In genomic region chr6:125140808-125141207, GRCh38 we compare ENCODE assay signal across 29 cellular contexts. TPM values are rescaled to one million over a fixed set of nuclear protein-coding genes. Genes with fewer than 3 reads are reported as not detected.
DNase-seq lines count a peak whose midpoint lies in the region; ATAC-seq, FAIRE-seq and TF ChIP-seq lines count a peak whose summit lies in the region.
"Had no signal": no experiment of that assay in that cellular context is flagged by ENCODE, and none has a peak within 500 bp of the region (broad histone marks: within the 10 kb centered on the region; RNA-seq: fewer than 3 reads in every experiment).

No MANE protein-coding gene starts in this region.

- ATAC-seq in GM19455 (IDR thresholded peaks at IDR 0.05; ENCODE audit: unreplicated experiment): no peak
- ATAC-seq: activated naive CD8-positive, alpha-beta T cell treated with anti-CD3 and anti-CD28 coated beads, Interleukin-2, amount 50 U/mL, for 24 hours; activated T-cell treated with anti-CD3 and anti-CD28 coated beads, Interleukin-2, amount 50 U/mL, for 72 hours; heart left ventricle; left cardiac atrium; mucosa of descending colon; natural killer cell treated with Interleukin-12 subunit alpha and Interleukin-12 subunit beta and Interleukin-15 and Interleukin-18, amount 100 ng/mL, for 72 hours; Panc1 had no signal

- H3K4me1 ChIP-seq in fibroblast of lung (ENCODE audit: control insufficient read depth, extremely low read depth, insufficient read depth, low read length) (no peaks in the 10 kb centered on the region), osteoblast (ENCODE audit: insufficient read depth, low read length) (peaks cover 7% of the 10 kb centered on the region), BE2C (no peaks in the 10 kb centered on the region), small intestine (ENCODE audit: control insufficient read depth in 2 of 2, insufficient read depth in 1 of 2, low read depth in 1 of 2, low read length in 1 of 2) (no peaks in the 10 kb centered on the region)
- H3K4me1 ChIP-seq in CD8-positive, alpha-beta memory T cell (ENCODE audit: insufficient read depth, low read length): no peaks in the 10 kb centered on the region
- H3K4me1 ChIP-seq: heart left ventricle, transverse colon had no signal

- POLR2A ChIA-PET in CD8-positive, alpha-beta memory T cell (lab: Charles Lee): no interaction called here

- peaks cover 8 to 18% of the 10 kb centered on the region in 2 donors for H3K27me3 Mint-ChIP-seq in CD8-positive, alpha-beta memory T cell

- FAIRE-seq in small intestine (lab: Jason Lieb, UNC): no peak
- FAIRE-seq: endothelial cell of umbilical vein, GM18507 had no signal

- H3K27me3 ChIP-seq in fibroblast of lung (ENCODE audit: control insufficient read depth, insufficient read depth, low read length): no peaks in the 10 kb centered on the region
- H3K27me3 ChIP-seq in osteoblast (ENCODE audit: insufficient read depth, low read length): no peaks in the 10 kb centered on the region
- H3K27me3 ChIP-seq in BE2C: peaks cover 5% of the 10 kb centered on the region; the same call in 1 of the 2 replicates
- H3K27me3 ChIP-seq in small intestine (ENCODE audit: control insufficient read depth in 2 of 2, insufficient read depth in 2 of 2, low read length in 2 of 2): no peaks in the 10 kb centered on the region
- no peaks in the 10 kb centered on the region for H3K27me3 ChIP-seq in CD8-positive, alpha-beta memory T cell (ENCODE audit: insufficient read depth, low read length, poor library complexity, severe bottlenecking)
- H3K27me3 ChIP-seq: heart left ventricle, transverse colon had no signal

- no peak overlapping the region for H3K4me3 Mint-ChIP-seq in CD8-positive, alpha-beta memory T cell
- H3K4me3 Mint-ChIP-seq: activated naive CD8-positive, alpha-beta T cell treated with anti-CD3 and anti-CD28 coated beads, Interleukin-2, amount 50 U/mL, for 24 hours; activated T-cell treated with anti-CD3 and anti-CD28 coated beads, Interleukin-2, amount 50 U/mL, for 72 hours; CD14-positive monocyte; natural killer cell treated with Interleukin-12 subunit alpha and Interleukin-12 subunit beta and Interleukin-15 and Interleukin-18, amount 100 ng/mL, for 72 hours had no signal

- CTCF ChIA-PET in CD8-positive, alpha-beta memory T cell (lab: Charles Lee): interaction anchor here (0.8 kb wide), 1 partner anchor 11 kb away, joined by 3 read pairs; no protein-coding TSS in a partner anchor

- peak; percentile 70 for DNase-seq in EH (ENCODE audit: low read depth)
- peak; percentile 33 for DNase-seq in amniotic epithelial cell (ENCODE audit: low read depth)
- DNase-seq in fibroblast of lung (ENCODE audit: low read depth in 2 of 2): peak; percentile 18 to 68
- DNase-seq in osteoblast (ENCODE audit: insufficient read length, low spot score, missing footprints): peak; percentile 66
- no peak for DNase-seq in BE2C
- DNase-seq in small intestine: no peak
- DNase-seq in CD8-positive, alpha-beta memory T cell: no peak
- DNase-seq: ACHN; activated CD4-positive, alpha-beta T cell treated with anti-CD3 and anti-CD28 coated beads, Interleukin-2, amount 50 U/mL, for 48 hours; activated CD4-positive, CD25-positive, alpha-beta regulatory T cell treated with anti-CD3 and anti-CD28 coated beads, Interleukin-2, amount 50 U/mL, for 72 hours; activated naive CD8-positive, alpha-beta T cell treated with anti-CD3 and anti-CD28 coated beads, Interleukin-2, amount 50 U/mL, for 24 hours; activated T-cell treated with anti-CD3 and anti-CD28 coated beads, Interleukin-2, amount 50 U/mL, for 72 hours; Calu3; DND-41; heart left ventricle; left cardiac atrium; mucosa of descending colon; NCI-H226; SHP77; stimulated activated CD4-positive, alpha-beta T cell treated with anti-CD3 and anti-CD28 coated beads, Interleukin-15, amount 100 ng/mL, for 24 hours; stimulated activated CD4-positive, alpha-beta T cell treated with anti-CD3 and anti-CD28 coated beads, Interleukin-4, amount 100 ng/mL, for 4 hours; transverse colon had no signal

- H2AFZ ChIP-seq in fibroblast of lung (ENCODE audit: low read length) (no peak overlapping the region), osteoblast (ENCODE audit: low read length) (peak overlapping the region; percentile 5)

- H3K9me3 Mint-ChIP-seq in CD8-positive, alpha-beta memory T cell: no peaks in the 10 kb centered on the region
- H3K9me3 Mint-ChIP-seq: activated naive CD8-positive, alpha-beta T cell treated with anti-CD3 and anti-CD28 coated beads, Interleukin-2, amount 50 U/mL, for 24 hours; activated T-cell treated with anti-CD3 and anti-CD28 coated beads, Interleukin-2, amount 50 U/mL, for 72 hours; natural killer cell treated with Interleukin-12 subunit alpha and Interleukin-12 subunit beta and Interleukin-15 and Interleukin-18, amount 100 ng/mL, for 72 hours had no signal

- H3K4me3 ChIP-seq in fibroblast of lung (replicated peaks in 1 of 4; ENCODE audit: control extremely low read depth in 1 of 4, insufficient read depth in 1 of 4, low read depth in 3 of 4, low read length in 4 of 4) (no peak overlapping the region), osteoblast (ENCODE audit: insufficient read depth, low read length) (no peak overlapping the region), BE2C (ENCODE audit: low read depth, low read length) (no peak overlapping the region), small intestine (ENCODE audit: low read depth in 1 of 2, low read length in 2 of 2) (no peak overlapping the region)
- no peak overlapping the region for H3K4me3 ChIP-seq in CD8-positive, alpha-beta memory T cell (ENCODE audit: low read length)
- H3K4me3 ChIP-seq: heart left ventricle, mucosa of descending colon, transverse colon had no signal

- H3K27ac ChIP-seq in fibroblast of lung (ENCODE audit: insufficient read depth, low read length): no peak overlapping the region
- no peak overlapping the region for H3K27ac ChIP-seq in osteoblast (ENCODE audit: low read depth, low read length)
- H3K27ac ChIP-seq in small intestine (ENCODE audit: low read depth in 1 of 2, low read length in 1 of 2): no peak overlapping the region
- no peak overlapping the region for H3K27ac ChIP-seq in CD8-positive, alpha-beta memory T cell (ENCODE audit: low read depth, low read length)
- H3K27ac ChIP-seq: heart left ventricle, transverse colon had no signal

- TF ChIP-seq CTCF in fibroblast of lung (conservative IDR thresholded peaks at IDR 0.05 in 1 of 2, IDR thresholded peaks at IDR 0.05 in 1 of 2; ENCODE audit: low read depth in 1 of 2, low read length in 2 of 2) (no peak), osteoblast (IDR thresholded peaks at IDR 0.05; ENCODE audit: extremely low read depth, low read depth, low read length) (no peak), BE2C (IDR thresholded peaks at IDR 0.05; ENCODE audit: low read depth, low read length) (no peak)

- no peak overlapping the region for H3K9ac ChIP-seq in fibroblast of lung (ENCODE audit: insufficient read depth, low read length)

- H3K9me3 ChIP-seq in fibroblast of lung (ENCODE audit: control insufficient read depth, insufficient read depth, low read depth, low read length) (no peaks in the 10 kb centered on the region), osteoblast (ENCODE audit: low read depth, low read length) (no peaks in the 10 kb centered on the region), BE2C (no peaks in the 10 kb centered on the region), small intestine (ENCODE audit: control insufficient read depth, low read depth) (no peaks in the 10 kb centered on the region)
- H3K9me3 ChIP-seq in CD8-positive, alpha-beta memory T cell (ENCODE audit: low read length): no peaks in the 10 kb centered on the region
- H3K9me3 ChIP-seq: mucosa of descending colon, transverse colon had no signal

- no peaks in the 10 kb centered on the region for H4K20me1 ChIP-seq in fibroblast of lung (ENCODE audit: control insufficient read depth, extremely low read depth, insufficient read depth, low read length)
- H4K20me1 ChIP-seq in osteoblast (ENCODE audit: insufficient read depth, low read length): no peaks in the 10 kb centered on the region

- H3K36me3 ChIP-seq in fibroblast of lung (ENCODE audit: control insufficient read depth, insufficient read depth, low read length): no peaks in the 10 kb centered on the region
- H3K36me3 ChIP-seq in osteoblast (ENCODE audit: insufficient read depth, low read length): no peaks in the 10 kb centered on the region
- H3K36me3 ChIP-seq in BE2C: no peaks in the 10 kb centered on the region
- H3K36me3 ChIP-seq in small intestine (ENCODE audit: control insufficient read depth in 2 of 2, insufficient read depth in 2 of 2, low read length in 2 of 2): no peaks in the 10 kb centered on the region
- H3K36me3 ChIP-seq in CD8-positive, alpha-beta memory T cell (ENCODE audit: insufficient read depth, low read length): no peaks in the 10 kb centered on the region
- H3K36me3 ChIP-seq: heart left ventricle, transverse colon had no signal

- no peaks in the 10 kb centered on the region for H3K36me3 Mint-ChIP-seq in CD8-positive, alpha-beta memory T cell
- H3K36me3 Mint-ChIP-seq: CD14-positive monocyte; natural killer cell treated with Interleukin-12 subunit alpha and Interleukin-12 subunit beta and Interleukin-15 and Interleukin-18, amount 100 ng/mL, for 72 hours had no signal

- H3K4me2 ChIP-seq in fibroblast of lung (ENCODE audit: extremely low read depth, insufficient read depth, low read length) (no peak overlapping the region), osteoblast (ENCODE audit: insufficient read depth, low read length) (no peak overlapping the region)

- H3K79me2 ChIP-seq in fibroblast of lung (ENCODE audit: control insufficient read depth, insufficient read depth, low read length): no peaks in the 10 kb centered on the region
- no peaks in the 10 kb centered on the region for H3K79me2 ChIP-seq in osteoblast (ENCODE audit: insufficient read depth, low read length)

- H3K27ac Mint-ChIP-seq in CD8-positive, alpha-beta memory T cell: no peak overlapping the region
- H3K27ac Mint-ChIP-seq: activated naive CD8-positive, alpha-beta T cell treated with anti-CD3 and anti-CD28 coated beads, Interleukin-2, amount 50 U/mL, for 24 hours; activated T-cell treated with anti-CD3 and anti-CD28 coated beads, Interleukin-2, amount 50 U/mL, for 72 hours; natural killer cell treated with Interleukin-12 subunit alpha and Interleukin-12 subunit beta and Interleukin-15 and Interleukin-18, amount 100 ng/mL, for 72 hours had no signal

- no peaks in the 10 kb centered on the region for H3K4me1 Mint-ChIP-seq in CD8-positive, alpha-beta memory T cell
- H3K4me1 Mint-ChIP-seq: activated naive CD8-positive, alpha-beta T cell treated with anti-CD3 and anti-CD28 coated beads, Interleukin-2, amount 50 U/mL, for 24 hours; CD14-positive monocyte had no signal

RNA-seq across cellular contexts. Expression of gene TPD52L1, which starts 12.8 kb away (rescaled TPM):
- total RNA-seq in fibroblast of lung (41.0 and 41.1 TPM in 2 replicates), osteoblast (22.7 and 35.5 TPM in 2 replicates)
- polyA plus RNA-seq in fibroblast of lung (16.5 and 75.9 TPM in 2 replicates), small intestine (10 to 100 TPM; 10.8 to 40.6 (median 20.8) TPM)
- 11.3 and 51.9 TPM in 2 replicates for polyA plus RNA-seq in fibroblast of lung (2012)
- polyA minus RNA-seq in fibroblast of lung (ENCODE audit: low replicate concordance): 5.0 and 17.5 TPM in 2 replicates
- polyA plus RNA-seq in BE2C (2012; ENCODE audit: insufficient read depth, insufficient read length, low read depth): not detected
- total RNA-seq in CD8-positive, alpha-beta memory T cell: not detected
- 0.18 TPM for polyA plus RNA-seq in CD8-positive, alpha-beta memory T cell
- total RNA-seq: natural killer cell treated with Interleukin-12 subunit alpha and Interleukin-12 subunit beta and Interleukin-15 and Interleukin-18, amount 100 ng/mL, for 72 hours; T-helper 2 cell treated with Interferon-gamma antibody and Interleukin-4, amounts not matched to agents 100 ng/mL and 5 ng/mL, for 36 hours had no signal
- polyA plus RNA-seq: CD14-positive monocyte had no signal

Comparison
In these comparisons a context has a peak if more than half of its experiments do, and no peak if none do; other contexts are left out.
1. DNase-seq: peak in EH (single experiment), amniotic epithelial cell (single experiment), fibroblast of lung (2 of 2) and osteoblast (single experiment); none in BE2C (single experiment), small intestine (single experiment) and CD8-positive, alpha-beta memory T cell (0 of 5).
2. RNA of gene TPD52L1, which starts 12.8 kb away (total RNA-seq): 41.0 to 41.1 TPM in fibroblast of lung and 22.7 to 35.5 TPM in osteoblast; not detected in CD8-positive, alpha-beta memory T cell; every median in the first group is over 10 times any median in the second.